ENCODE assay signal across 8 cellular contexts in genomic region chr15:88546248-88547129, GRCh38. TPM values are rescaled to one million over a fixed set of nuclear protein-coding genes. Genes with fewer than 3 reads are reported as not detected.
DNase-seq lines count a peak whose midpoint lies in the region; ATAC-seq and TF ChIP-seq lines count a peak whose summit lies in the region.

Gene DET1, minus strand, starts transcription at chr15:88546681. Its CDS starts 14,976 bp downstream, at chr15:88531705.

- peak; percentile 41; the same call in 1 of the 2 replicates for TF ChIP-seq RAD21 in IMR-90 (IDR thresholded peaks at IDR 0.05; ENCODE audit: low read length)

- H2BK5ac ChIP-seq in IMR-90 (ENCODE audit: low read depth, low read length, poor library complexity, severe bottlenecking) = peak within 1 kb of the TSS; percentile 97

- H3K4ac ChIP-seq in IMR-90 (ENCODE audit: low read depth, low read length) = peak within 1 kb of the TSS; percentile 100

- H4K8ac ChIP-seq in IMR-90 (ENCODE audit: low read depth in 2 of 2, low read length in 2 of 2) = peak within 1 kb of the TSS; percentile 94 to 100

- intact Hi-C loops in IMR-90 (cut with micrococcal nuclease) = loop anchor here (2.0 kb wide), 2 partner anchors 66 to 70 kb away; no protein-coding TSS in a partner anchor

- H3K9me3 ChIP-seq in IMR-90 (ENCODE audit: control insufficient read depth, insufficient read depth, low read length) (no peaks in the 10 kb centered on the region), OCI-LY3 (ENCODE audit: insufficient read depth, low read length) (no peaks in the 10 kb centered on the region), mucosa of rectum (ENCODE audit: control insufficient read depth in 2 of 2, low read length in 2 of 2) (no peaks in the 10 kb centered on the region)

- peak within 1 kb of the TSS; percentile 97 for H4K5ac ChIP-seq in IMR-90 (ENCODE audit: low read depth, low read length)

- no peaks in the 10 kb centered on the region for H3K36me3 ChIP-seq in IMR-90 (ENCODE audit: control insufficient read depth, insufficient read depth, low read length)
- no peaks in the 10 kb centered on the region for H3K36me3 ChIP-seq in OCI-LY3 (replicated peaks; ENCODE audit: low read depth, low read length)
- no peaks in the 10 kb centered on the region for H3K36me3 ChIP-seq in mucosa of rectum (ENCODE audit: control insufficient read depth in 2 of 2, insufficient read depth in 2 of 2, low read length in 2 of 2)

- H3K27ac ChIP-seq in IMR-90 (ENCODE audit: insufficient read depth, low read length) (peak within 1 kb of the TSS; percentile 94), OCI-LY3 (ENCODE audit: low read length) (peak within 1 kb of the TSS; percentile 82), mucosa of rectum (ENCODE audit: low read depth in 2 of 2, low read length in 2 of 2) (peak within 1 kb of the TSS; percentile 75 to 84)

- TF ChIP-seq POLR2A in IMR-90 (IDR thresholded peaks at IDR 0.05; ENCODE audit: low read depth, low read length) (no peak), erythroblast (IDR thresholded peaks at IDR 0.05; ENCODE audit: low read length) (no peak)

- POLR2A ChIA-PET in IMR-90 (lab: Charles Lee; ENCODE audit: unreplicated experiment) = no interaction called here

- H3K9me1 ChIP-seq in IMR-90 (ENCODE audit: insufficient read depth, low read length) = peaks cover 3% of the 10 kb centered on the region; the same call in 1 of the 2 replicates

- H2AK9ac ChIP-seq in IMR-90 (replicated peaks; ENCODE audit: low read depth, low read length, poor library complexity) = peak within 1 kb of the TSS; percentile 70

- H2BK120ac ChIP-seq in IMR-90 (ENCODE audit: low read depth, low read length) = peak within 1 kb of the TSS; percentile 91

- H2BK20ac ChIP-seq in IMR-90 (ENCODE audit: low read depth, low read length) = 0 out of 2 replicates have a peak within 1 kb of the TSS, but pooled peaks have one; percentile 59

- in situ Hi-C loops in IMR-90 (cut with MboI; ENCODE audit: low sequenced_read_pairs) = no loop called here

- peak within 1 kb of the TSS; percentile 97 for H2AFZ ChIP-seq in IMR-90 (replicated peaks; ENCODE audit: low read length, poor library complexity)
- H2AFZ ChIP-seq in OCI-LY3 (ENCODE audit: low read depth, low read length) = peak within 1 kb of the TSS; percentile 99

- peak within 1 kb of the TSS; percentile 100 for H3K23ac ChIP-seq in IMR-90 (ENCODE audit: low read depth, low read length)

- H3K4me2 ChIP-seq in IMR-90 (ENCODE audit: low read depth, low read length) (peak within 1 kb of the TSS; percentile 78), OCI-LY3 (ENCODE audit: low read length) (peak within 1 kb of the TSS; percentile 97)

- no TSS peak for BruUV-seq in IMR-90 (replicated peaks; lab: Mats Ljungman, UMichigan)

- WGBS in IMR-90 (ENCODE audit: extremely low coverage in 2 of 2, insufficient read length in 1 of 2), 2 experiments = no CpG with 5 or more reads among the region's 33 CpGs

- H3K79me2 ChIP-seq in OCI-LY3 (ENCODE audit: low read length) = peaks cover 10% of the 10 kb centered on the region; the same call in 1 of the 2 replicates

- H3K4me3 ChIP-seq in IMR-90 (ENCODE audit: insufficient read depth, low read depth, low read length) (peak within 1 kb of the TSS; percentile 84), OCI-LY3 (ENCODE audit: low read length) (peak within 1 kb of the TSS; percentile 91), mucosa of rectum (ENCODE audit: low read length in 2 of 2) (peak within 1 kb of the TSS; percentile 86 to 87)

- peak within 1 kb of the TSS; percentile 94; the same call in 1 of the 2 replicates for H2AK5ac ChIP-seq in IMR-90 (ENCODE audit: low read depth, low read length)

- H3K4me1 ChIP-seq in IMR-90 (ENCODE audit: control insufficient read depth, insufficient read depth, low read length) (peaks cover 4% of the 10 kb centered on the region), OCI-LY3 (ENCODE audit: low read length) (peaks cover 15% of the 10 kb centered on the region), mucosa of rectum (ENCODE audit: control insufficient read depth in 2 of 2, insufficient read depth in 2 of 2, low read length in 2 of 2) (peaks cover 0 to 5% of the 10 kb centered on the region in 2 donors)

- peaks cover 16 to 21% of the 10 kb centered on the region in 2 experiments for H3K79me1 ChIP-seq in IMR-90 (ENCODE audit: low read depth in 1 of 2, low read length in 2 of 2)

- peak within 1 kb of the TSS; percentile 80 for H3K18ac ChIP-seq in IMR-90 (ENCODE audit: low read depth, low read length)

- dilution Hi-C loops in IMR-90 (cut with HindIII; ENCODE audit: low sequenced_read_pairs, unreplicated experiment) = no loop called here

- CTCF ChIA-PET in IMR-90 (lab: Yijun Ruan, JAX) = no interaction called here

- no peaks in the 10 kb centered on the region for H4K20me1 ChIP-seq in IMR-90 (ENCODE audit: insufficient read depth, low read length)
- no peaks in the 10 kb centered on the region for H4K20me1 ChIP-seq in OCI-LY3 (ENCODE audit: insufficient read depth, low read length)

- peak within 1 kb of the TSS; percentile 94 for H3K56ac ChIP-seq in IMR-90 (ENCODE audit: extremely low read depth, insufficient read depth, low read length)

- H3K27me3 ChIP-seq in IMR-90 (ENCODE audit: control insufficient read depth, insufficient read depth, low read length) (no peaks in the 10 kb centered on the region), OCI-LY3 (ENCODE audit: low read depth, low read length) (no peaks in the 10 kb centered on the region), mucosa of rectum (ENCODE audit: control insufficient read depth in 2 of 2, insufficient read depth in 2 of 2, low read length in 2 of 2) (no peaks in the 10 kb centered on the region)

- peak within 1 kb of the TSS; percentile 100 for H3K14ac ChIP-seq in IMR-90 (replicated peaks; ENCODE audit: low read depth, low read length)

- DNase-seq in DMS53 (lab: John Stamatoyannopoulos, UW) = peak; percentile 97
- DNase-seq in IMR-90 = peak; percentile 94
- DNase-seq in activated T-cell treated with anti-CD3 and anti-CD28 coated beads for 4 hours = peak; percentile 89
- peak; percentile 94 to 95 for DNase-seq in erythroblast (lab: John Stamatoyannopoulos, UW)
- peak; percentile 83 to 92 for DNase-seq in stimulated activated CD8-positive, alpha-beta memory T cell treated with anti-CD3 and anti-CD28 coated beads, Interleukin-4, amount 100 ng/mL, for 4 hours (ENCODE audit: low read depth in 2 of 2, low spot score in 1 of 2)

- peak; percentile 88 for TF ChIP-seq CTCF in IMR-90 (conservative IDR thresholded peaks at IDR 0.05; ENCODE audit: low read depth, low read length)
- peak; percentile 80 for TF ChIP-seq CTCF in OCI-LY3 (IDR thresholded peaks at IDR 0.05; ENCODE audit: low read depth, low read length)

- peak; percentile 98 for ATAC-seq in GM21529 (IDR thresholded peaks at IDR 0.05; ENCODE audit: unreplicated experiment)
- ATAC-seq in IMR-90 (ENCODE audit: low read depth) = peak; percentile 99

- H3K9ac ChIP-seq in IMR-90 (ENCODE audit: low read depth, low read length) = peak within 1 kb of the TSS; percentile 96
- peak within 1 kb of the TSS; percentile 88 for H3K9ac ChIP-seq in OCI-LY3 (ENCODE audit: low read length)
- peak within 1 kb of the TSS; percentile 29 to 74 for H3K9ac ChIP-seq in mucosa of rectum (ENCODE audit: low read depth in 1 of 2, low read length in 2 of 2)

- H4K91ac ChIP-seq in IMR-90 (ENCODE audit: insufficient read depth, low read depth, low read length) = peak within 1 kb of the TSS; percentile 99

- peak within 1 kb of the TSS; percentile 66; the same call in 1 of the 3 replicates for H2BK15ac ChIP-seq in IMR-90 (ENCODE audit: low read depth, low read length)

TF ChIP-seq in IMR-90, 13 proteins besides CTCF, POLR2A, EP300 and RAD21:
- TF ChIP-seq CHD1 (IDR thresholded peaks at IDR 0.05; ENCODE audit: low read depth, low read length) (no peak), MXI1 (IDR thresholded peaks at IDR 0.05; ENCODE audit: borderline replicate concordance, low read depth, low read length) (peak; percentile 23; the same call in 1 of the 2 replicates), BHLHE40 (IDR thresholded peaks at IDR 0.05; ENCODE audit: low read depth, low read length) (peak; percentile 74; the same call in 1 of the 2 replicates), SMC3 (IDR thresholded peaks at IDR 0.05; ENCODE audit: low read depth, low read length) (peak; percentile 37), MAZ (IDR thresholded peaks at IDR 0.05; ENCODE audit: borderline replicate concordance, low read depth, low read length) (peak; percentile 32; the same call in 1 of the 2 replicates)

RNA-seq across cellular contexts. Expression of gene DET1, which starts in this region (rescaled TPM):
- 8.6 and 9.1 TPM in 2 replicates for total RNA-seq in IMR-90 (2012; rRNA removed)
- polyA plus RNA-seq in IMR-90 (2012; rRNA removed) = 5.3 and 5.6 TPM in 2 replicates
- polyA plus RNA-seq in IMR-90 (2012; cell fraction: cytosol; rRNA removed) = 2.5 and 3.8 TPM in 2 replicates
- polyA plus RNA-seq in IMR-90 (2012; cell fraction: nucleus; rRNA removed; ENCODE audit: low replicate concordance) = 4.7 and 12.4 TPM in 2 replicates

Comparison
In these comparisons a context has a peak if more than half of its experiments do, and no peak if none do; other contexts are left out.
1. Peak in every context shown above with its lines: DNase-seq, ATAC-seq, H3K4me3 ChIP-seq and H3K27ac ChIP-seq.